19 cellular contexts compared by ENCODE assay signal in the genomic region with DNA sequence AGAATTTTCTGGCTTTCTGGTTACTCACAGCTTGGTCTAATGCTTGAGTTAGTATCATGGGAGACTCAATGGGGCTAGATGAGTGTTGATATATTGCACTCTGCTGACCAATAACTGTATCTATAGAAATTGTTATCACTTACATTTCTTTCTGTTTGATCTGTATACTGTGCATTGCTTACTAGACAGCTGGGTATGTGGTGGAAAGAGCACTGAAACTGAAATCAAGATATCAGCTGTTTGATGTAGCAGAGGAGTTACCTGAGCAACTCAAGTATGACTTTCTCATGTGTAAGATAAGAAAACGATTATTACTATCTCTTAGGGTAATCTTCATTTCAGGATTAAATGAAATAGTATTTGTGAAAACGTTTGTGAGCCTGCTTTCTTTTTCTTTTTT.
DNase-seq lines count a peak whose midpoint lies in the region; ATAC-seq, FAIRE-seq and TF ChIP-seq lines count a peak whose summit lies in the region.
"Had no signal": no experiment of that assay in that cellular context is flagged by ENCODE, and none has a peak within 500 bp of the region (broad histone marks: within the 10 kb centered on the region; RNA-seq: fewer than 3 reads in every experiment).

No MANE protein-coding gene starts in this region.

- no peak for TF ChIP-seq EP300 in GM12878 (IDR thresholded peaks at IDR 0.05; ENCODE audit: borderline replicate concordance in 1 of 2, control insufficient read depth in 1 of 2, low read depth in 2 of 2, low read length in 2 of 2)

- RAD21 ChIA-PET in GM12878 (lab: Charles Lee; ENCODE audit: unreplicated experiment) = no interaction called here

- H4K20me1 ChIP-seq in GM12878 (ENCODE audit: control insufficient read depth, insufficient read depth) = no peaks in the 10 kb centered on the region

- TF ChIP-seq CTCF in GM12878 (IDR thresholded peaks at IDR 0.05 in 2 of 3, conservative IDR thresholded peaks at IDR 0.05 in 1 of 3; ENCODE audit: control insufficient read depth in 2 of 3, extremely low read depth in 1 of 3, insufficient read depth in 1 of 3, low read depth in 3 of 3, low read length in 3 of 3) = no peak

- in situ Hi-C loops in GM12878 (cut with MboI) = no loop called here

- ATAC-seq in GM18867 (IDR thresholded peaks at IDR 0.05; ENCODE audit: unreplicated experiment) (peak; percentile 84), HG02610 (IDR thresholded peaks at IDR 0.05; ENCODE audit: unreplicated experiment) (peak; percentile 74), HG03175 (IDR thresholded peaks at IDR 0.05; ENCODE audit: unreplicated experiment) (peak; percentile 47), GM12878 (peak; percentile 56), HG03139 (IDR thresholded peaks at IDR 0.05; ENCODE audit: unreplicated experiment) (no peak), HG03520 (IDR thresholded peaks at IDR 0.05; ENCODE audit: unreplicated experiment) (no peak)
- no peak for ATAC-seq in natural killer cell treated with Interleukin-12 subunit alpha and Interleukin-12 subunit beta and Interleukin-15 and Interleukin-18, amount 100 ng/mL, for 72 hours
- ATAC-seq: A549 had no signal

- H3K27ac Mint-ChIP-seq in natural killer cell treated with Interleukin-12 subunit alpha and Interleukin-12 subunit beta and Interleukin-15 and Interleukin-18, amount 100 ng/mL, for 72 hours = no peak overlapping the region
- H3K27ac Mint-ChIP-seq: CD8-positive, alpha-beta memory T cell; H9; T-helper 1 cell treated with Interleukin-12 subunit alpha and Interleukin-12 subunit beta and Interleukin-4 antibody, amounts not matched to agents 30 μg/mL and 1 μg/mL, for 36 hours had no signal

- BruUV-seq in GM12878 (replicated peaks; lab: Mats Ljungman, UMichigan) = no TSS peak

- H3K9me3 ChIP-seq in GM12878 (replicated peaks; ENCODE audit: control insufficient read depth, insufficient read depth, low read length) = no peaks in the 10 kb centered on the region
- H3K9me3 ChIP-seq: A549, SJSA1 had no signal

- intact Hi-C loops in GM12878 (cut with micrococcal nuclease; ENCODE audit: unreplicated experiment) = no loop called here

- no peak overlapping the region for H3K9ac ChIP-seq in GM12878 (ENCODE audit: control insufficient read depth, insufficient read depth, low read length)

- H3K4me1 ChIP-seq in GM12878 (ENCODE audit: control insufficient read depth, insufficient read depth, low read length) = no peaks in the 10 kb centered on the region
- H3K4me1 ChIP-seq: A549, SJSA1 had no signal

- peaks cover 3% of the 10 kb centered on the region for H3K9me3 Mint-ChIP-seq in natural killer cell treated with Interleukin-12 subunit alpha and Interleukin-12 subunit beta and Interleukin-15 and Interleukin-18, amount 100 ng/mL, for 72 hours
- H3K9me3 Mint-ChIP-seq: T-helper 1 cell treated with Interleukin-12 subunit alpha and Interleukin-12 subunit beta and Interleukin-4 antibody, amounts not matched to agents 30 μg/mL and 1 μg/mL, for 36 hours had no signal

- no peaks in the 10 kb centered on the region for H3K27me3 ChIP-seq in GM12878 (replicated peaks in 1 of 2; ENCODE audit: control insufficient read depth in 2 of 2, insufficient read depth in 2 of 2, low read length in 1 of 2)
- H3K27me3 ChIP-seq: SJSA1 had no signal

- H3K4me3 ChIP-seq in GM12878 = no peak overlapping the region
- H3K4me3 ChIP-seq: A549, SJSA1 had no signal

- H3K36me3 Mint-ChIP-seq in natural killer cell treated with Interleukin-12 subunit alpha and Interleukin-12 subunit beta and Interleukin-15 and Interleukin-18, amount 100 ng/mL, for 72 hours = no peaks in the 10 kb centered on the region
- H3K36me3 Mint-ChIP-seq: CD8-positive, alpha-beta memory T cell had no signal

- FAIRE-seq in GM12878 (lab: Jason Lieb, UNC) = no peak
- FAIRE-seq: A549 had no signal

- no peaks in the 10 kb centered on the region for H3K27me3 Mint-ChIP-seq in natural killer cell treated with Interleukin-12 subunit alpha and Interleukin-12 subunit beta and Interleukin-15 and Interleukin-18, amount 100 ng/mL, for 72 hours

- CTCF ChIA-PET in GM12878 (lab: Yijun Ruan, JAX) = interaction anchor here (0.7 kb wide), 1 partner anchor 259 kb away, joined by 3 read pairs; no protein-coding TSS in a partner anchor

- POLR2A ChIA-PET in GM12878 (lab: Charles Lee) = no interaction called here

- 0% methylated on average over 2 of the region's 2 CpGs for WGBS in GM12878 (ENCODE audit: insufficient coverage, insufficient replicate concordance, low lambda C conversion rate, missing lambda C conversion rate)

- no peak overlapping the region for H3K4me3 Mint-ChIP-seq in natural killer cell treated with Interleukin-12 subunit alpha and Interleukin-12 subunit beta and Interleukin-15 and Interleukin-18, amount 100 ng/mL, for 72 hours
- H3K4me3 Mint-ChIP-seq: CD8-positive, alpha-beta memory T cell; H9; T-helper 1 cell treated with Interleukin-12 subunit alpha and Interleukin-12 subunit beta and Interleukin-4 antibody, amounts not matched to agents 30 μg/mL and 1 μg/mL, for 36 hours had no signal

- no peak for DNase-seq in GM12878 (ENCODE audit: low read depth, low spot score)
- no peak for DNase-seq in natural killer cell treated with Interleukin-12 subunit alpha and Interleukin-12 subunit beta and Interleukin-15 and Interleukin-18, amount 100 ng/mL, for 72 hours (ENCODE audit: low spot score)
- DNase-seq: C1 segment of cervical spinal cord; CD8-positive, alpha-beta memory T cell; DMS53; EL; H9; KG1; NCI-H1417; NCI-H187; NCI-H526 had no signal

- H2AFZ ChIP-seq in GM12878 (ENCODE audit: control insufficient read depth, low read depth, low read length) = no peak overlapping the region

- no peak for TF ChIP-seq RAD21 in GM12878 (IDR thresholded peaks at IDR 0.05; ENCODE audit: insufficient read depth, low read depth, low read length)

- H3K27ac ChIP-seq in GM12878 (ENCODE audit: control insufficient read depth, insufficient read depth) = no peak overlapping the region
- H3K27ac ChIP-seq: A549, SJSA1 had no signal

- SMC1A ChIA-PET in GM12878 (lab: Charles Lee; ENCODE audit: uncharacterized antibody, unreplicated experiment) = interaction anchor here (0.7 to 0.9 kb wide), 2 partner anchors 9 to 832 kb away, joined by 3 to 4 read pairs; no protein-coding TSS in a partner anchor

- no peak for TF ChIP-seq POLR2A in GM12878 (IDR thresholded peaks at IDR 0.05; ENCODE audit: low read depth, low read length)

- no peaks in the 10 kb centered on the region for H3K79me2 ChIP-seq in GM12878 (ENCODE audit: control insufficient read depth, insufficient read depth, low read length)

- H3K4me1 Mint-ChIP-seq in natural killer cell treated with Interleukin-12 subunit alpha and Interleukin-12 subunit beta and Interleukin-15 and Interleukin-18, amount 100 ng/mL, for 72 hours (ENCODE audit: low read depth in 2 of 2) = no peaks in the 10 kb centered on the region
- H3K4me1 Mint-ChIP-seq: CD8-positive, alpha-beta memory T cell; H9 had no signal

- H3K4me2 ChIP-seq in GM12878 (ENCODE audit: control insufficient read depth, insufficient read depth) = no peak overlapping the region
- H3K4me2 ChIP-seq: A549 had no signal

- H3K36me3 ChIP-seq in GM12878 (ENCODE audit: control insufficient read depth in 2 of 2, insufficient read depth in 2 of 2, low read length in 1 of 2) = no peaks in the 10 kb centered on the region
- H3K36me3 ChIP-seq: SJSA1 had no signal

TF ChIP-seq in GM12878, 131 proteins besides CTCF, POLR2A, EP300 and RAD21 (continues in another document):
- TF ChIP-seq SUZ12 (IDR thresholded peaks at IDR 0.05; ENCODE audit: unreplicated experiment) (no peak), CHD1 (IDR thresholded peaks at IDR 0.05; ENCODE audit: low read depth, low read length) (no peak), ZNF622 (IDR thresholded peaks at IDR 0.05) (no peak), PAX5 (IDR thresholded peaks at IDR 0.05; ENCODE audit: borderline replicate concordance, low read depth, low read length) (no peak), ASH2L (IDR thresholded peaks at IDR 0.05; ENCODE audit: borderline replicate concordance, low read depth) (no peak), RAD51 (IDR thresholded peaks at IDR 0.05) (no peak), HCFC1 (IDR thresholded peaks at IDR 0.05; ENCODE audit: low read length) (no peak)
- TF ChIP-seq, protein P1, sequence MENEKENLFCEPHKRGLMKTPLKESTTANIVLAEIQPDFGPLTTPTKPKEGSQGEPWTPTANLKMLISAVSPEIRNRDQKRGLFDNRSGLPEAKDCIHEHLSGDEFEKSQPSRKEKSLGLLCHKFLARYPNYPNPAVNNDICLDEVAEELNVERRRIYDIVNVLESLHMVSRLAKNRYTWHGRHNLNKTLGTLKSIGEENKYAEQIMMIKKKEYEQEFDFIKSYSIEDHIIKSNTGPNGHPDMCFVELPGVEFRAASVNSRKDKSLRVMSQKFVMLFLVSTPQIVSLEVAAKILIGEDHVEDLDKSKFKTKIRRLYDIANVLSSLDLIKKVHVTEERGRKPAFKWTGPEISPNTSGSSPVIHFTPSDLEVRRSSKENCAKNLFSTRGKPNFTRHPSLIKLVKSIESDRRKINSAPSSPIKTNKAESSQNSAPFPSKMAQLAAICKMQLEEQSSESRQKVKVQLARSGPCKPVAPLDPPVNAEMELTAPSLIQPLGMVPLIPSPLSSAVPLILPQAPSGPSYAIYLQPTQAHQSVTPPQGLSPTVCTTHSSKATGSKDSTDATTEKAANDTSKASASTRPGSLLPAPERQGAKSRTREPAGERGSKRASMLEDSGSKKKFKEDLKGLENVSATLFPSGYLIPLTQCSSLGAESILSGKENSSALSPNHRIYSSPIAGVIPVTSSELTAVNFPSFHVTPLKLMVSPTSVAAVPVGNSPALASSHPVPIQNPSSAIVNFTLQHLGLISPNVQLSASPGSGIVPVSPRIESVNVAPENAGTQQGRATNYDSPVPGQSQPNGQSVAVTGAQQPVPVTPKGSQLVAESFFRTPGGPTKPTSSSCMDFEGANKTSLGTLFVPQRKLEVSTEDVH (IDR thresholded peaks at IDR 0.05; ENCODE audit: low read depth, partially characterized antibody) = no peak

Comparison
In these comparisons a context has a peak if more than half of its experiments do, and no peak if none do; other contexts are left out.
1. ATAC-seq: peak in GM18867 (single experiment), HG02610 (single experiment), HG03175 (single experiment) and GM12878 (single experiment); none in HG03139 (single experiment), natural killer cell treated with Interleukin-12 subunit alpha and Interleukin-12 subunit beta and Interleukin-15 and Interleukin-18, amount 100 ng/mL, for 72 hours (0 of 2) and HG03520 (single experiment).